8 cellular contexts compared by ENCODE assay signal in genomic region chr15:75367406-75367912, GRCh38. TPM values are rescaled to one million over a fixed set of nuclear protein-coding genes. Genes with fewer than 3 reads are reported as not detected.
DNase-seq lines count a peak whose midpoint lies in the region; ATAC-seq, FAIRE-seq and TF ChIP-seq lines count a peak whose summit lies in the region.

No MANE protein-coding gene starts in this region.

- whole genome bisulfite sequencing in A549 (ENCODE audit: missing lambda C conversion rate) = 35% methylated on average over 7 of the region's 7 CpGs

- peak overlapping the region; percentile 12 to 35; a peak in 2 of 6 replicates for H3K27ac ChIP-seq in A549
- H3K27ac ChIP-seq in HUES6 (ENCODE audit: low read depth, low read length) = no peak overlapping the region
- H3K27ac ChIP-seq in caudate nucleus (ENCODE audit: low read depth, low read length) = peak overlapping the region; percentile 90

- H3K4me3 ChIP-seq in A549 (no peak overlapping the region; the same call in 2 of the 3 replicates), HUES6 (ENCODE audit: low read depth, low read length) (peak overlapping the region; percentile 75), mucosa of stomach (ENCODE audit: low read length) (no peak overlapping the region)

- no peak for FAIRE-seq in A549 (lab: Jason Lieb, UNC)

- no peaks in the 10 kb centered on the region for H3K9me3 ChIP-seq in A549
- H3K9me3 ChIP-seq in HUES6 (ENCODE audit: control insufficient read depth, insufficient read depth, low read depth, low read length) = no peaks in the 10 kb centered on the region
- H3K9me3 ChIP-seq in mucosa of stomach (ENCODE audit: control insufficient read depth, low read length) = no peaks in the 10 kb centered on the region

- no peak for ATAC-seq in A549
- no peak for ATAC-seq in GM19023 (IDR thresholded peaks at IDR 0.05; ENCODE audit: unreplicated experiment)
- ATAC-seq in HG03342 (IDR thresholded peaks at IDR 0.05; ENCODE audit: unreplicated experiment) = no peak
- ATAC-seq in HG02840 (IDR thresholded peaks at IDR 0.05; ENCODE audit: low FRiP score, unreplicated experiment) = no peak

- H3K9ac ChIP-seq in HUES6 (ENCODE audit: low read length) = no peak overlapping the region
- H3K9ac ChIP-seq in mucosa of stomach (ENCODE audit: low read length) = peak overlapping the region; percentile 87

- no peak for TF ChIP-seq POLR2A in A549 (IDR thresholded peaks at IDR 0.05; ENCODE audit: low read length)

- DNase-seq in A549 (ENCODE audit: low read depth in 1 of 2, low spot score in 1 of 2) = no peak
- DNase-seq in caudate nucleus (lab: John Stamatoyannopoulos, UW) = no peak
- no peak for DNase-seq in LoVo (ENCODE audit: low spot score)

- POLR2A ChIA-PET in A549 (lab: Yijun Ruan, JAX) = interaction anchor here (0.6 to 4.2 kb wide), 36 partner anchors 8 to 476 kb away, joined by 3 to 148 read pairs (median 6); partner anchors contain the start of genes COX5A, IMP3, PPCDC and PTPN9

- TF ChIP-seq CTCF in A549 (IDR thresholded peaks at IDR 0.05) = no peak

- H3K4me1 ChIP-seq in A549 = peaks cover 21% of the 10 kb centered on the region
- H3K4me1 ChIP-seq in HUES6 (ENCODE audit: control insufficient read depth, insufficient read depth, low read length) = peaks cover 8% of the 10 kb centered on the region; the same call in 1 of the 2 replicates
- H3K4me1 ChIP-seq in mucosa of stomach (ENCODE audit: control insufficient read depth, insufficient read depth, low read length) = peaks cover 20% of the 10 kb centered on the region

- CTCF ChIA-PET in A549 (lab: Yijun Ruan, JAX) = interaction anchor here (0.6 to 4.4 kb wide), 58 partner anchors 8 to 435 kb away, joined by 3 to 72 read pairs (median 6); partner anchors contain the start of genes IMP3, NEIL1, PTPN9 and SIN3A

- peaks cover 66% of the 10 kb centered on the region for H3K36me3 ChIP-seq in HUES6 (ENCODE audit: control insufficient read depth, insufficient read depth, low read length)
- peaks cover 17% of the 10 kb centered on the region for H3K36me3 ChIP-seq in mucosa of stomach (ENCODE audit: control insufficient read depth, insufficient read depth, low read length)

- no peak for TF ChIP-seq EP300 in A549 (IDR thresholded peaks at IDR 0.05)

- H3K4me2 ChIP-seq in A549 = peak overlapping the region; percentile 97

- no peak for TF ChIP-seq RAD21 in A549 (conservative IDR thresholded peaks at IDR 0.05 in 1 of 2, IDR thresholded peaks at IDR 0.05 in 1 of 2)

- H3K27me3 ChIP-seq in HUES6 (ENCODE audit: control insufficient read depth, insufficient read depth, low read length) (no peaks in the 10 kb centered on the region), mucosa of stomach (ENCODE audit: control insufficient read depth, insufficient read depth, low read length) (no peaks in the 10 kb centered on the region)

TF ChIP-seq in A549, 52 proteins besides CTCF, POLR2A, EP300 and RAD21 (continues in another document):
- TF ChIP-seq SMC3 (IDR thresholded peaks at IDR 0.05) = no peak
- no peak for TF ChIP-seq RCOR1 (IDR thresholded peaks at IDR 0.05; ENCODE audit: low read depth, low read length)
- TF ChIP-seq REST (IDR thresholded peaks at IDR 0.05) = no peak
- TF ChIP-seq MYC (IDR thresholded peaks at IDR 0.05; ENCODE audit: borderline replicate concordance, low read length) = no peak
- no peak for TF ChIP-seq ATOH8 (CRISPR knock-in tag; IDR thresholded peaks at IDR 0.05; ENCODE audit: low read depth)
- TF ChIP-seq HOXB5 (CRISPR knock-in tag; IDR thresholded peaks at IDR 0.05) = no peak
- TF ChIP-seq ZSCAN20 (CRISPR knock-in tag; IDR thresholded peaks at IDR 0.05) = no peak
- TF ChIP-seq EHF (CRISPR knock-in tag; IDR thresholded peaks at IDR 0.05) = no peak
- no peak for TF ChIP-seq BCL3 (IDR thresholded peaks at IDR 0.05)
- TF ChIP-seq FOSB (CRISPR knock-in tag; IDR thresholded peaks at IDR 0.05) = no peak
- TF ChIP-seq USF2 (IDR thresholded peaks at IDR 0.05) = peak; percentile 56; the same call in 1 of the 2 replicates
- TF ChIP-seq RFX5 (IDR thresholded peaks at IDR 0.05) = no peak
- TF ChIP-seq BHLHE40 (IDR thresholded peaks at IDR 0.05; ENCODE audit: low read depth, low read length) = no peak
- no peak for TF ChIP-seq EHMT2 (IDR thresholded peaks at IDR 0.05; ENCODE audit: low read depth)
- TF ChIP-seq E2F6 (IDR thresholded peaks at IDR 0.05; ENCODE audit: borderline replicate concordance, low read depth) = peak; percentile 86; the same call in 1 of the 2 replicates
- no peak for TF ChIP-seq ZNF302 (CRISPR knock-in tag; IDR thresholded peaks at IDR 0.05)
- TF ChIP-seq RNF2 (IDR thresholded peaks at IDR 0.05; ENCODE audit: borderline replicate concordance, low read depth) = no peak
- no peak for TF ChIP-seq JUN (IDR thresholded peaks at IDR 0.05)
- no peak for TF ChIP-seq RARB (CRISPR knock-in tag; IDR thresholded peaks at IDR 0.05)

RNA-seq across cellular contexts. Expression of gene MAN2C1, which starts 0.9 kb away (rescaled TPM):
- polyA plus RNA-seq in A549 (2011; rRNA removed) (47.7 and 66.3 TPM in 2 replicates), A549 (2017; fragmentation: RNase III; extraction: RNeasy Plus Mini Kit Qiagen cat#74134 plus additional on column Dnase treatment) (114 to 126 TPM (median 117 TPM) in 3 replicates)
- polyA plus RNA-seq in A549 (2012; cell fraction: cytosol; rRNA removed) = 62.7 and 70.5 TPM in 2 replicates
- polyA plus RNA-seq in A549 (2012; cell fraction: nucleus; rRNA removed) = 983 and 1,042 TPM in 2 replicates
- polyA minus RNA-seq in A549 (2011; rRNA and poly(A)+ RNA removed) = 91.7 and 99.0 TPM in 2 replicates

RNA-seq across cellular contexts. Expression of gene NEIL1, which starts 20.6 kb away (rescaled TPM):
- polyA plus RNA-seq in A549 (2011; rRNA removed) (3.2 and 5.6 TPM in 2 replicates), A549 (2017; fragmentation: RNase III; extraction: RNeasy Plus Mini Kit Qiagen cat#74134 plus additional on column Dnase treatment) (4.9 to 7.2 TPM (median 6.8 TPM) in 3 replicates)
- polyA plus RNA-seq in A549 (2012; cell fraction: cytosol; rRNA removed) = 3.0 and 3.5 TPM in 2 replicates
- polyA plus RNA-seq in A549 (2012; cell fraction: nucleus; rRNA removed) = 23.0 and 26.2 TPM in 2 replicates
- polyA minus RNA-seq in A549 (2011; rRNA and poly(A)+ RNA removed) = 0.58 and 1.9 TPM in 2 replicates

RNA-seq across cellular contexts. Expression of gene COMMD4, which starts 31.6 kb away (rescaled TPM):
- 88.0 and 98.3 TPM in 2 replicates for polyA plus RNA-seq in A549 (2011; rRNA removed)
- polyA plus RNA-seq in A549 (2012; cell fraction: cytosol; rRNA removed) = 396 and 403 TPM in 2 replicates
- polyA plus RNA-seq in A549 (2012; cell fraction: nucleus; rRNA removed) = 402 and 454 TPM in 2 replicates
- polyA plus RNA-seq in A549 (2017; fragmentation: RNase III; extraction: RNeasy Plus Mini Kit Qiagen cat#74134 plus additional on column Dnase treatment) = 203 to 222 TPM (median 220 TPM) in 3 replicates
- polyA minus RNA-seq in A549 (2011; rRNA and poly(A)+ RNA removed) = 38.3 and 50.6 TPM in 2 replicates
